ENCODE assay signal across 8 cellular contexts in the genomic region with DNA sequence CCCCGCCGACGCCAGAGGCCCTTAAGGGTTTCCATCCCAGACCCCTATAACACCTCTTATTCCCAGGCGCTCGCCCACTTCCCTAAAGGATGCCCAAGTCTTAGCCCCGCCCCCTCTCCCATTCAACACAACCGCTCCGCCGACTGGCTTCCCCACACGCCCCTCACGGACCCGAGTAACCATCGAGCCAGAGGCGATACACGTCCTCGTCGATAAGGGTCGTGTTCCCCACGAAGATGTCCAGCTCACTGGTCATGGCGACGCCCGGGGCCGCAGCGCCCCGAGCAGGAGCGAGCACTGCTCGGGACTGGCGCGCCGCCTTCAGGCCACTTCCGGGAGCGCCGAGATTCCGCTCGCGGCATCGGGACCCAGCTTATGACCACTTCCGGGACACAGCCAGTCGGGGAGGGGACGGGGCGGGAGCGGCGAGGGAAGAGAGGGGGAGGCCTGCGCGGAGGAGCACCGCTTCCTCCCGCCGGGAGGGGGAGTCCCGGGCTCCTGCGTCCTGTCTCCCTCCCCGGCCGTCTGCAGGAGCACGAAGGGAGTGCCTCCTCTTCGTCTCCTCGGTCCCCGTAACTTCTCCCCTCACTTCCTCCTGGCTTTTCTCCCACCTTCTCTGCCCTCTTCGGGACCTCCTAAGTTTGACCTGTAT. TPM values are rescaled to one million over a fixed set of nuclear protein-coding genes. Genes with fewer than 3 reads are reported as not detected.
DNase-seq lines count a peak whose midpoint lies in the region; ATAC-seq and TF ChIP-seq lines count a peak whose summit lies in the region.

A gene (minus strand): TSS at position 309 of the 652 bp plus-strand sequence. CDS start 53 bp downstream, at position 256.

- peak; percentile 99 for TF ChIP-seq CTCF in C4-2B (conservative IDR thresholded peaks at IDR 0.05)

- H3K27ac ChIP-seq in C4-2B, result peak within 1 kb of the TSS; percentile 68

- peak; percentile 45 for ATAC-seq in GM19438 (IDR thresholded peaks at IDR 0.05; ENCODE audit: low read depth, unreplicated experiment)

- DNase-seq in HT-29 (ENCODE audit: low spot score) (peak; percentile 99), NK-92 (lab: John Stamatoyannopoulos, UW; ENCODE audit: unreplicated experiment) (peak; percentile 58), lung microvascular endothelial cell (ENCODE audit: low read depth in 2 of 2) (peak; percentile 97 to 98)
- peak; percentile 90 to 92 for DNase-seq in activated CD8-positive, alpha-beta memory T cell treated with anti-CD3 and anti-CD28 coated beads for 1 hour (ENCODE audit: extremely low read depth in 1 of 2, low read depth in 1 of 2)
- peak; percentile 93 for DNase-seq in effector CD4-positive, alpha-beta T cell
- DNase-seq in stimulated activated CD4-positive, alpha-beta T cell treated with anti-CD3 and anti-CD28 coated beads, TNF-alpha, amount 100 ng/mL, for 4 hours (ENCODE audit: low read depth in 3 of 3), result peak; percentile 86 to 94 (median 90)

RNA-seq across cellular contexts. Expression of the gene that starts here (rescaled TPM):
- total RNA-seq in HT-29 (2014; rRNA removed; shearing (Covaris generic)), result 302 and 303 TPM in 2 replicates
- total RNA-seq in lung microvascular endothelial cell, result 145 and 157 TPM in 2 replicates

Comparison
In these comparisons a context has a peak if more than half of its experiments do, and no peak if none do; other contexts are left out.
1. Peak in every context shown above with its lines: DNase-seq, ATAC-seq and H3K27ac ChIP-seq.